8 cellular contexts compared by ENCODE assay signal in the genomic region with DNA sequence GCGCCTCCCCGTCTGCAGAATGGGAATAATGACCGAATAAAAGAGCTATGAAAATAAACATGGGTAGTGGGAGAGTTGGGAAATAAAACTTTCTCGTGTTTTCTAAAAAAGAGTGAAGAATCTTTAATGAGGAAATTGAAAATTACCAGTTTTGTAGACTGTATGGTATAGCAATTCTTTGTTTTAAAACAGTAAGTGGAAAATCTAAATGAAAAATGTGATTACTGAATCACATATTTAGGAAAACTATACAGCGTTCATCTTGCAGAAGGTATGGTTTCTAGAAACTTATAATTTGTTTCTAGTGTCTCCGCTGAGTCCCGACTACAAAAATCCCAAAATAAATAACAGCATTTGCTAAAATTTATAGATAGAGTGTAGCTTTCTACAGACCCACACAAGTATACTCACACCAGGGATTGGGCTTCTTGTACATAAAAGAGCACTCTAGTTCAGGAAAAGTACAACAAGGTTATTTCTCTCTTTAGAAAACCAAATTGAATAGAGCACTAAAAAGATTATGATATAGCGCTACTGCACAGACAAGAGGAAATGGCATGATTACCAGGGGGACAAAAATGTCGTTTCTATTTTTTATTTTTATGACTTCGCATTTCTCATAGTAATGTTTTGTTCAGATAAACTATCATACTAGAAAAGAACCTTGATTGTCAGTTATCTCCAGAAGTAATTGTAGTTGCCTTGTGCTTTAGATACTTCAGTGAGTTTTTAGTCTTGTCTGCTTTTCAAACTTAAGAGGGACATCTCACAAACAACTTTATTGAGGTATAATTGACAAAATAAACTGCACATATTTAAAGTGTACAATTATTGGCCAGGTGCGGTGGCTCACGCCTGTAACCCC. TPM values are rescaled to one million over a fixed set of nuclear protein-coding genes. Genes with fewer than 3 reads are reported as not detected.
DNase-seq lines count a peak whose midpoint lies in the region; ATAC-seq and TF ChIP-seq lines count a peak whose summit lies in the region.

No MANE protein-coding gene starts in this region.

- no peaks in the 10 kb centered on the region for H3K9me3 ChIP-seq in BLaER1 treated with 17β-estradiol and CSF1 and Interleukin-3, amounts not matched to agents 10 nM and 100 nM (replicated peaks in 1 of 11)
- no peaks in the 10 kb centered on the region for H3K9me3 ChIP-seq in MG63
- no peaks in the 10 kb centered on the region for H3K9me3 ChIP-seq in colonic mucosa
- no peaks in the 10 kb centered on the region for H3K9me3 ChIP-seq in naive thymus-derived CD4-positive, alpha-beta T cell (ENCODE audit: control insufficient read depth in 2 of 3, low read length in 3 of 3)

- H3K36me3 Mint-ChIP-seq in naive thymus-derived CD4-positive, alpha-beta T cell = peaks cover 0 to 5% (median 0%) of the 10 kb centered on the region in 5 donors

- TF ChIP-seq CTCF in colonic mucosa (IDR thresholded peaks at IDR 0.05) = no peak

- H3K27me3 Mint-ChIP-seq in naive thymus-derived CD4-positive, alpha-beta T cell = no peaks in the 10 kb centered on the region

- POLR2A ChIA-PET in naive thymus-derived CD4-positive, alpha-beta T cell (lab: Charles Lee) = interaction anchor here (0.6 to 1.1 kb wide), 7 partner anchors 21 to 272 kb away, joined by 3 to 4 read pairs (median 3); partner anchors contain the start of genes DCAF17, GORASP2 and METTL8

- H3K36me3 ChIP-seq in BLaER1 treated with 17β-estradiol and CSF1 and Interleukin-3, amounts not matched to agents 10 nM and 100 nM = no peaks in the 10 kb centered on the region
- H3K36me3 ChIP-seq in MG63 (no peaks in the 10 kb centered on the region), colonic mucosa (no peaks in the 10 kb centered on the region)
- H3K36me3 ChIP-seq in naive thymus-derived CD4-positive, alpha-beta T cell (ENCODE audit: control insufficient read depth in 2 of 3, insufficient read depth in 3 of 3, low read length in 3 of 3) = peaks cover 0 to 8% (median 0%) of the 10 kb centered on the region in 3 experiments

- peaks cover 12 to 32% (median 26%) of the 10 kb centered on the region in 11 experiments; a peak in 21 of 22 replicates for H4K20me1 ChIP-seq in BLaER1 treated with 17β-estradiol and CSF1 and Interleukin-3, amounts not matched to agents 10 nM and 100 nM

- peak overlapping the region; percentile 74 to 92 (median 86) for H3K4me3 ChIP-seq in BLaER1 treated with 17β-estradiol and CSF1 and Interleukin-3, amounts not matched to agents 10 nM and 100 nM
- H3K4me3 ChIP-seq in MG63 (peak overlapping the region; percentile 59), colonic mucosa (peak overlapping the region; percentile 68)
- H3K4me3 ChIP-seq in naive thymus-derived CD4-positive, alpha-beta T cell (ENCODE audit: low read length) = peak overlapping the region; percentile 68

- intact Hi-C loops in colonic mucosa (cut with DNase I) = loop anchor here (5.0 kb wide), 1 partner anchor 256 kb away; no protein-coding TSS in a partner anchor
- intact Hi-C loops in naive thymus-derived CD4-positive, alpha-beta T cell (cut with micrococcal nuclease) = loop anchor here (1.0 to 5.0 kb wide), 4 partner anchors 49 to 1281 kb away; no protein-coding TSS in a partner anchor

- peak overlapping the region; percentile 82 to 96 (median 93) for H3K27ac Mint-ChIP-seq in naive thymus-derived CD4-positive, alpha-beta T cell

- peak overlapping the region; percentile 92 to 97 (median 96) for H3K9ac ChIP-seq in BLaER1 treated with 17β-estradiol and CSF1 and Interleukin-3, amounts not matched to agents 10 nM and 100 nM
- peak overlapping the region; percentile 66 to 72 for H3K9ac ChIP-seq in colonic mucosa (ENCODE audit: low read depth in 2 of 2, low read length in 2 of 2)

- H3K27ac ChIP-seq in BLaER1 treated with 17β-estradiol and CSF1 and Interleukin-3, amounts not matched to agents 10 nM and 100 nM = peak overlapping the region; percentile 90 to 98 (median 95)
- H3K27ac ChIP-seq in colonic mucosa = peak overlapping the region; percentile 92
- H3K27ac ChIP-seq in naive thymus-derived CD4-positive, alpha-beta T cell (ENCODE audit: low read depth, low read length) = peak overlapping the region; percentile 99

- H3K4me1 ChIP-seq in BLaER1 treated with 17β-estradiol and CSF1 and Interleukin-3, amounts not matched to agents 10 nM and 100 nM = peaks cover 30 to 44% (median 40%) of the 10 kb centered on the region in 10 experiments
- no peaks in the 10 kb centered on the region for H3K4me1 ChIP-seq in colonic mucosa
- H3K4me1 ChIP-seq in naive thymus-derived CD4-positive, alpha-beta T cell (ENCODE audit: control insufficient read depth in 2 of 2, insufficient read depth in 2 of 2, low read length in 2 of 2) = peaks cover 30 to 39% of the 10 kb centered on the region in 2 donors

- CTCF ChIA-PET in naive thymus-derived CD4-positive, alpha-beta T cell (lab: Charles Lee) = interaction anchor here (0.6 to 1.2 kb wide), 8 partner anchors 75 to 255 kb away, joined by 3 to 5 read pairs (median 4); partner anchors contain the start of gene GORASP2

- H3K4me1 Mint-ChIP-seq in naive thymus-derived CD4-positive, alpha-beta T cell = peaks cover 42 to 57% (median 45%) of the 10 kb centered on the region in 7 donors

- H3K4me3 Mint-ChIP-seq in naive thymus-derived CD4-positive, alpha-beta T cell = peak overlapping the region; percentile 86 to 98 (median 90)

- no peaks in the 10 kb centered on the region for H3K27me3 ChIP-seq in BLaER1 treated with 17β-estradiol and CSF1 and Interleukin-3, amounts not matched to agents 10 nM and 100 nM
- H3K27me3 ChIP-seq in MG63 = no peaks in the 10 kb centered on the region
- H3K27me3 ChIP-seq in colonic mucosa = no peaks in the 10 kb centered on the region
- no peaks in the 10 kb centered on the region for H3K27me3 ChIP-seq in naive thymus-derived CD4-positive, alpha-beta T cell (ENCODE audit: control insufficient read depth in 2 of 2, insufficient read depth in 2 of 2, low read length in 2 of 2)

- peaks cover 0 to 4% (median 0%) of the 10 kb centered on the region in 11 donors for H3K9me3 Mint-ChIP-seq in naive thymus-derived CD4-positive, alpha-beta T cell

- peak overlapping the region; percentile 62 to 89 (median 81) for H3K4me2 ChIP-seq in BLaER1 treated with 17β-estradiol and CSF1 and Interleukin-3, amounts not matched to agents 10 nM and 100 nM

- ATAC-seq in naive thymus-derived CD4-positive, alpha-beta T cell = no peak
- ATAC-seq in HG03280 (IDR thresholded peaks at IDR 0.05; ENCODE audit: unreplicated experiment) = no peak
- no peak for ATAC-seq in GM21529 (IDR thresholded peaks at IDR 0.05; ENCODE audit: unreplicated experiment)
- ATAC-seq in HG02623 (IDR thresholded peaks at IDR 0.05; ENCODE audit: unreplicated experiment) = no peak

- DNase-seq in MG63 (no peak), colonic mucosa (no peak), cerebellum (ENCODE audit: low spot score) (no peak)
- DNase-seq in naive thymus-derived CD4-positive, alpha-beta T cell = no peak

RNA-seq across cellular contexts. Expression of gene TLK1, which starts 1.0 kb away (rescaled TPM):
- 7.1 and 9.4 TPM in 2 replicates for total RNA-seq in MG63 (2014; rRNA removed; shearing (Covaris generic); ENCODE audit: low replicate concordance)
- total RNA-seq in colonic mucosa (10 to 100 TPM; 69.5 to 82.8 TPM), cerebellum (25.9 TPM)
- total RNA-seq in naive thymus-derived CD4-positive, alpha-beta T cell = 100 to 1,000 TPM in 4 of 5 experiments, 10 to 100 TPM in 1; 96.9 to 191 (median 141) TPM
- polyA plus RNA-seq in naive thymus-derived CD4-positive, alpha-beta T cell = 10 to 100 TPM; 40.0 to 63.8 TPM
